ENCODE assay signal across 1 cellular context in genomic region chr19:588758-589692, GRCh38.
TF ChIP-seq lines count a peak whose summit lies in the region.

No MANE protein-coding gene starts in this region.

TF ChIP-seq in SK-N-SH, 30 proteins besides CTCF, POLR2A, EP300 and RAD21 (continued from another document):
- TF ChIP-seq USF1 (IDR thresholded peaks at IDR 0.05; ENCODE audit: borderline replicate concordance, low read depth) (no peak), IRF3 (IDR thresholded peaks at IDR 0.05; ENCODE audit: low read depth, low read length) (no peak), JUND (IDR thresholded peaks at IDR 0.05) (no peak), ZBTB33 (IDR thresholded peaks at IDR 0.05; ENCODE audit: borderline replicate concordance, low read depth) (no peak)
